ENCODE assay signal across 19 cellular contexts in the genomic region with DNA sequence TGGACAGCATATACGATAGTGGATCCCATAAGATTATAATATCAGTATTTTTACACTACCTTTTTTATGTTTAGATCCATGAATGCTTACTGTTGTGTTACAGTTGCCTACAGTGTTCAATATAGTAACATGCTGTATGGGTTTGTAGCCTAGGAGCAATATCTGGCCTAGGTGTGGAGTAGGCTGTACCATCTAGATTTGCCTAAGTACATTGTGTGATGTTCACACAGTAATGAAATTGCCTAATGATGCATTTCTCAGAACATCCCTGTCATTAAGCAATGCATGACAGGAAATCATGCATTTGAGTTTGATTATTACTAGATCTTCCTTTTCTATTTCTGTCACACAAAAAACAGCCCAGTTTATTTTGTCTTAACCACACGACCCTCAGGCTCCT. TPM values are rescaled to one million over a fixed set of nuclear protein-coding genes. Genes with fewer than 3 reads are reported as not detected.
DNase-seq lines count a peak whose midpoint lies in the region; ATAC-seq, FAIRE-seq and TF ChIP-seq lines count a peak whose summit lies in the region.
"Had no signal": no experiment of that assay in that cellular context is flagged by ENCODE, and none has a peak within 500 bp of the region (broad histone marks: within the 10 kb centered on the region; RNA-seq: fewer than 3 reads in every experiment).

No MANE protein-coding gene starts in this region.

- POLR2A ChIA-PET in SK-N-SH (lab: Yijun Ruan, JAX) (no interaction called here), A549 (lab: Yijun Ruan, JAX) (no interaction called here), GM12878 (lab: Charles Lee) (no interaction called here)

- H3K27me3 ChIP-seq in SK-N-SH (ENCODE audit: insufficient read depth) (no peaks in the 10 kb centered on the region), GM12878 (replicated peaks in 1 of 2; ENCODE audit: control insufficient read depth in 2 of 2, insufficient read depth in 2 of 2, low read length in 1 of 2) (no peaks in the 10 kb centered on the region; a peak in 1 of 4 replicates)

- intact Hi-C loops in GM12878 (cut with micrococcal nuclease; ENCODE audit: unreplicated experiment) (no loop called here), left colon (cut with DNase I, micrococcal nuclease) (no loop called here)

- peaks cover 26% of the 10 kb centered on the region for H3F3A ChIP-seq in SK-N-SH (replicated peaks; ENCODE audit: insufficient read depth)

- H3K4me2 ChIP-seq in SK-N-SH (no peak overlapping the region), A549 (no peak overlapping the region), GM12878 (ENCODE audit: control insufficient read depth, insufficient read depth) (no peak overlapping the region)
- H3K4me2 ChIP-seq: KMS-11 had no signal

- BruUV-seq in GM12878 (replicated peaks; lab: Mats Ljungman, UMichigan) = no TSS peak

- H3K9me3 ChIP-seq in SK-N-SH (no peaks in the 10 kb centered on the region), A549 (no peaks in the 10 kb centered on the region), GM12878 (replicated peaks; ENCODE audit: control insufficient read depth, insufficient read depth, low read length) (no peaks in the 10 kb centered on the region)

- H3K4me1 ChIP-seq in SK-N-SH (ENCODE audit: control insufficient read depth in 1 of 2, insufficient read depth in 2 of 2, low read depth in 1 of 2, low read length in 1 of 2) = no peaks in the 10 kb centered on the region
- no peaks in the 10 kb centered on the region for H3K4me1 ChIP-seq in A549
- no peaks in the 10 kb centered on the region for H3K4me1 ChIP-seq in GM12878 (ENCODE audit: control insufficient read depth, insufficient read depth, low read length)

- WGBS in SK-N-SH (ENCODE audit: low lambda C conversion rate) = 83% methylated on average over 2 of the region's 2 CpGs
- WGBS in A549 (ENCODE audit: missing lambda C conversion rate) = 68% methylated on average over 2 of the region's 2 CpGs
- 74% methylated on average over 2 of the region's 2 CpGs for WGBS in GM12878 (ENCODE audit: insufficient coverage, insufficient replicate concordance, low lambda C conversion rate, missing lambda C conversion rate)

- no peak for TF ChIP-seq EP300 in SK-N-SH (IDR thresholded peaks at IDR 0.05; ENCODE audit: borderline replicate concordance in 1 of 2, low read depth in 1 of 2, low read length in 1 of 2)
- no peak for TF ChIP-seq EP300 in A549 (IDR thresholded peaks at IDR 0.05)
- no peak for TF ChIP-seq EP300 in GM12878 (IDR thresholded peaks at IDR 0.05; ENCODE audit: borderline replicate concordance in 1 of 2, control insufficient read depth in 1 of 2, low read depth in 2 of 2, low read length in 2 of 2)

- H3K36me3 ChIP-seq in SK-N-SH (replicated peaks in 1 of 2; ENCODE audit: control insufficient read depth in 1 of 2, insufficient read depth in 2 of 2, low read length in 1 of 2) (peaks cover 23 to 26% of the 10 kb centered on the region in 2 experiments), GM12878 (ENCODE audit: control insufficient read depth in 2 of 2, insufficient read depth in 2 of 2, low read length in 1 of 2) (peaks cover 0 to 11% of the 10 kb centered on the region in 2 experiments; a peak in 2 of 4 replicates)

- no peaks in the 10 kb centered on the region for H3K9me2 ChIP-seq in SK-N-SH

- CTCF ChIA-PET in SK-N-SH (lab: Yijun Ruan, JAX) (interaction anchor here (1.1 to 2.3 kb wide), 2 partner anchors 9 to 17 kb away, joined by 3 to 8 read pairs; no protein-coding TSS in a partner anchor), A549 (lab: Yijun Ruan, JAX) (no interaction called here), GM12878 (lab: Yijun Ruan, JAX) (no interaction called here)

- SMC1A ChIA-PET in GM12878 (lab: Charles Lee; ENCODE audit: uncharacterized antibody, unreplicated experiment) = no interaction called here

- in situ Hi-C loops in GM12878 (cut with MboI) = no loop called here

- no peak for DNase-seq in SK-N-SH
- DNase-seq in A549 (ENCODE audit: low read depth in 1 of 2, low spot score in 1 of 2) = no peak
- DNase-seq in MV-4-11 (lab: John Stamatoyannopoulos, UW) = peak; percentile 11
- no peak for DNase-seq in GM12878 (ENCODE audit: low read depth, low spot score)
- no peak for DNase-seq in left colon
- DNase-seq in stimulated activated CD4-positive, alpha-beta T cell treated with anti-CD3 and anti-CD28 coated beads, Interleukin-15, amount 100 ng/mL, for 24 hours = no peak
- DNase-seq: GF-D8; HFFc6; NCI-H1105 treated with DMSO at 0.1 percent for 48 hours; NCI-H187; NCI-H345; NCI-H69; NK-92 treated with Interleukin-12 subunit alpha and Interleukin-12 subunit beta, amount 100 ng/mL, for 24 hours had no signal

- H4K20me1 ChIP-seq in SK-N-SH (ENCODE audit: insufficient read depth) = peaks cover 8% of the 10 kb centered on the region
- no peaks in the 10 kb centered on the region for H4K20me1 ChIP-seq in GM12878 (ENCODE audit: control insufficient read depth, insufficient read depth)

- TF ChIP-seq CTCF in SK-N-SH (IDR thresholded peaks at IDR 0.05) = no peak
- TF ChIP-seq CTCF in A549 (IDR thresholded peaks at IDR 0.05) = no peak
- no peak for TF ChIP-seq CTCF in GM12878 (IDR thresholded peaks at IDR 0.05 in 2 of 3, conservative IDR thresholded peaks at IDR 0.05 in 1 of 3; ENCODE audit: control insufficient read depth in 2 of 3, extremely low read depth in 1 of 3, insufficient read depth in 1 of 3, low read depth in 3 of 3, low read length in 3 of 3)

- H3K79me2 ChIP-seq in SK-N-SH (ENCODE audit: insufficient read depth) (peaks cover 7% of the 10 kb centered on the region; the same call in 1 of the 2 replicates), GM12878 (ENCODE audit: control insufficient read depth, insufficient read depth, low read length) (peaks cover 3% of the 10 kb centered on the region)

- RAD21 ChIA-PET in GM12878 (lab: Charles Lee; ENCODE audit: unreplicated experiment) = no interaction called here

- FAIRE-seq in A549 (lab: Jason Lieb, UNC) = no peak
- no peak for FAIRE-seq in GM12878 (lab: Jason Lieb, UNC)
- FAIRE-seq: GM12892, H1 had no signal

- TF ChIP-seq RAD21 in SK-N-SH (IDR thresholded peaks at IDR 0.05; ENCODE audit: low read length) = no peak
- TF ChIP-seq RAD21 in A549 (conservative IDR thresholded peaks at IDR 0.05 in 1 of 2, IDR thresholded peaks at IDR 0.05 in 1 of 2) = no peak
- TF ChIP-seq RAD21 in GM12878 (IDR thresholded peaks at IDR 0.05; ENCODE audit: insufficient read depth, low read depth, low read length) = no peak

- H2AFZ ChIP-seq in SK-N-SH (ENCODE audit: low read depth) (no peak overlapping the region), GM12878 (ENCODE audit: control insufficient read depth, low read depth, low read length) (no peak overlapping the region)

- no peak for TF ChIP-seq POLR2A in A549 (IDR thresholded peaks at IDR 0.05; ENCODE audit: low read length)
- no peak for TF ChIP-seq POLR2A in GM12878 (IDR thresholded peaks at IDR 0.05; ENCODE audit: low read depth, low read length)

- ATAC-seq in SK-N-SH treated with all-trans-retinoic acid at 6 μM for 48 hours (peak; percentile 19; the same call in 1 of the 3 replicates), A549 (peak; percentile 48 to 50; a peak in 4 of 6 replicates), GM12878 (peak; percentile 35; the same call in 2 of the 3 replicates), left colon (no peak), HG02763 (IDR thresholded peaks at IDR 0.05; ENCODE audit: unreplicated experiment) (no peak)

- H3K27ac ChIP-seq in SK-N-SH (ENCODE audit: low read depth in 2 of 2, low read length in 1 of 2) (no peak overlapping the region), A549 (no peak overlapping the region), GM12878 (ENCODE audit: control insufficient read depth, insufficient read depth) (no peak overlapping the region)
- H3K27ac ChIP-seq: C4-2B, KMS-11 had no signal

- H3K9ac ChIP-seq in SK-N-SH = no peak overlapping the region
- H3K9ac ChIP-seq in GM12878 (ENCODE audit: control insufficient read depth, insufficient read depth, low read length) = no peak overlapping the region
- H3K9ac ChIP-seq: KMS-11 had no signal

- H3K4me3 ChIP-seq in SK-N-SH (ENCODE audit: low read depth in 2 of 2, low read length in 1 of 2) = no peak overlapping the region
- no peak overlapping the region for H3K4me3 ChIP-seq in A549
- H3K4me3 ChIP-seq in GM12878 = no peak overlapping the region

RNA-seq across cellular contexts. Expression of a gene that starts 14.5 kb away (rescaled TPM):
- polyA plus RNA-seq in SK-N-SH (2012; rRNA removed) (97.0 and 119 TPM in 2 replicates), A549 (2011; rRNA removed) (177 and 275 TPM in 2 replicates), A549 (2017; fragmentation: RNase III; extraction: RNeasy Plus Mini Kit Qiagen cat#74134 plus additional on column Dnase treatment) (286 to 298 TPM (median 288 TPM) in 3 replicates), GM12878 (2011; rRNA removed) (238 and 407 TPM in 2 replicates), GM12878 (2014; fragmentation: Illumina TruSeq; extraction: Trizol) (307 and 369 TPM in 2 replicates), GM12878 (2014; fragmentation: Nextera tagmentation; extraction: Ambion mirVana) (100 to 1,000 TPM; 205 to 247 TPM), GM12878 (2014; rRNA removed) (191 and 239 TPM in 2 replicates), GM12878 (2016; fragmentation: Nextera tagmentation; extraction: Ambion mirVana) (100 to 1,000 TPM; 205 to 212 TPM)
- 154 and 237 TPM in 2 replicates for polyA plus RNA-seq in SK-N-SH (2012; cell fraction: cytosol; rRNA removed)
- polyA plus RNA-seq in SK-N-SH (2012; cell fraction: nucleus; rRNA removed) = 109 and 121 TPM in 2 replicates
- 82.7 and 88.6 TPM in 2 replicates for polyA plus RNA-seq in A549 (2012; cell fraction: cytosol; rRNA removed)
- polyA plus RNA-seq in A549 (2012; cell fraction: nucleus; rRNA removed) = 58.0 and 66.0 TPM in 2 replicates
- 19.6 and 28.2 TPM in 2 replicates for polyA minus RNA-seq in A549 (2011; rRNA and poly(A)+ RNA removed)
- total RNA-seq in GM12878 (2013; cell fraction: nucleolus; rRNA removed) = 188 TPM in 2 replicates
- total RNA-seq in GM12878 (2014; rRNA removed) (153 and 181 TPM in 2 replicates), GM12878 (2014; rRNA removed; fragmentation: Illumina TruSeq; extraction: Trizol) (303 and 305 TPM in 2 replicates), GM12878 (2021) (194 and 201 TPM in 2 replicates), left colon (10 to 100 TPM; 73.3 to 81.3 TPM)
- 71.4 TPM for polyA plus RNA-seq in GM12878 (2011; ENCODE audit: low read depth)
- 70.7 and 72.5 TPM in 2 replicates for polyA plus RNA-seq in GM12878 (2011; cell fraction: cytosol; rRNA removed)
- polyA plus RNA-seq in GM12878 (2011; cell fraction: nucleus; rRNA removed) = 112 and 122 TPM in 2 replicates
- 150 and 167 TPM in 2 replicates for polyA plus RNA-seq in GM12878 (2012)
- polyA minus RNA-seq in GM12878 (2011; rRNA and poly(A)+ RNA removed) = 44.8 and 66.0 TPM in 2 replicates
- 27.1 and 39.7 TPM in 2 replicates for polyA minus RNA-seq in GM12878 (2011; cell fraction: cytosol; rRNA and poly(A)+ RNA removed)
- polyA minus RNA-seq in GM12878 (2011; cell fraction: nucleus; rRNA and poly(A)+ RNA removed) = 83.8 and 123 TPM in 2 replicates

RNA-seq across cellular contexts. Expression of a gene that starts 15.5 kb away (rescaled TPM):
- 459 and 483 TPM in 2 replicates for polyA plus RNA-seq in SK-N-SH (2012; rRNA removed)
- polyA plus RNA-seq in SK-N-SH (2012; cell fraction: cytosol; rRNA removed) = 594 and 844 TPM in 2 replicates
- polyA plus RNA-seq in SK-N-SH (2012; cell fraction: nucleus; rRNA removed) = 318 and 483 TPM in 2 replicates
- 595 and 1,070 TPM in 2 replicates for polyA plus RNA-seq in A549 (2011; rRNA removed)
- polyA plus RNA-seq in A549 (2012; cell fraction: cytosol; rRNA removed) = 507 and 660 TPM in 2 replicates
- polyA plus RNA-seq in A549 (2012; cell fraction: nucleus; rRNA removed) = 180 and 246 TPM in 2 replicates
- polyA plus RNA-seq in A549 (2017; fragmentation: RNase III; extraction: RNeasy Plus Mini Kit Qiagen cat#74134 plus additional on column Dnase treatment) = 2,246 to 2,255 TPM (median 2,251 TPM) in 3 replicates
- polyA minus RNA-seq in A549 (2011; rRNA and poly(A)+ RNA removed) = 124 and 138 TPM in 2 replicates
- 404 and 419 TPM in 2 replicates for total RNA-seq in GM12878 (2013; cell fraction: nucleolus; rRNA removed)
- 295 and 319 TPM in 2 replicates for total RNA-seq in GM12878 (2014; rRNA removed)
- total RNA-seq in GM12878 (2014; rRNA removed; fragmentation: Illumina TruSeq; extraction: Trizol) = 603 and 632 TPM in 2 replicates
- 699 and 740 TPM in 2 replicates for total RNA-seq in GM12878 (2021)
- polyA plus RNA-seq in GM12878 (2011; ENCODE audit: low read depth) = 532 TPM
- 721 and 1,149 TPM in 2 replicates for polyA plus RNA-seq in GM12878 (2011; rRNA removed)
- 265 and 307 TPM in 2 replicates for polyA plus RNA-seq in GM12878 (2011; cell fraction: cytosol; rRNA removed)
- 577 and 864 TPM in 2 replicates for polyA plus RNA-seq in GM12878 (2011; cell fraction: nucleus; rRNA removed)
- 686 TPM in 2 replicates for polyA plus RNA-seq in GM12878 (2012)
- polyA plus RNA-seq in GM12878 (2014; fragmentation: Illumina TruSeq; extraction: Trizol) = 1,357 and 1,719 TPM in 2 replicates
- 1,000 to 10,000 TPM in 1 of 2 experiments, 100 to 1,000 TPM in 1; 726 to 1,124 TPM for polyA plus RNA-seq in GM12878 (2014; fragmentation: Nextera tagmentation; extraction: Ambion mirVana)
- 1,063 and 1,240 TPM in 2 replicates for polyA plus RNA-seq in GM12878 (2014; rRNA removed)
- 1,000 to 10,000 TPM; 1,359 to 1,396 TPM for polyA plus RNA-seq in GM12878 (2016; fragmentation: Nextera tagmentation; extraction: Ambion mirVana)
- polyA minus RNA-seq in GM12878 (2011; rRNA and poly(A)+ RNA removed) = 198 and 212 TPM in 2 replicates
- 167 and 191 TPM in 2 replicates for polyA minus RNA-seq in GM12878 (2011; cell fraction: cytosol; rRNA and poly(A)+ RNA removed)
- polyA minus RNA-seq in GM12878 (2011; cell fraction: nucleus; rRNA and poly(A)+ RNA removed) = 133 and 235 TPM in 2 replicates
- total RNA-seq in left colon = 100 to 1,000 TPM; 295 to 453 TPM

Comparison
In these comparisons a context has a peak if more than half of its experiments do, and no peak if none do; other contexts are left out.
1. ATAC-seq: peak in SK-N-SH treated with all-trans-retinoic acid at 6 μM for 48 hours (single experiment), A549 (2 of 2) and GM12878 (single experiment); none in left colon (single experiment) and HG02763 (single experiment).